14 cellular contexts compared by ENCODE assay signal in genomic region chr15:96737408-96737807, GRCh38.
"Had no signal": no experiment of that assay in that cellular context is flagged by ENCODE, and none has a peak within 500 bp of the region (broad histone marks: within the 10 kb centered on the region; RNA-seq: fewer than 3 reads in every experiment).

No MANE protein-coding gene starts in this region.

- DNase-seq: activated CD4-positive, alpha-beta T cell treated with anti-CD3 and anti-CD28 coated beads for 36 hours; activated CD4-positive, alpha-beta T cell treated with anti-CD3 and anti-CD28 coated beads, Interleukin-2, amount 50 U/mL, for 48 hours; activated naive CD4-positive, alpha-beta T cell; activated naive CD8-positive, alpha-beta T cell treated with anti-CD3 and anti-CD28 coated beads, Interleukin-2, amount 10 ng/mL, durations not matched to agents 7 days and 5 days; activated T-cell treated with anti-CD3 and anti-CD28 coated beads, Interleukin-2, amount 50 U/mL, for 1 hour; body of pancreas; caudate nucleus; dorsolateral prefrontal cortex; immature natural killer cell; lower lobe of right lung; naive thymus-derived CD8-positive, alpha-beta T cell; stimulated activated CD4-positive, alpha-beta T cell treated with anti-CD3 and anti-CD28 coated beads, Interleukin-2, amount 100 ng/mL, for 24 hours; T1000 had no signal

- ATAC-seq: activated CD4-positive, alpha-beta T cell treated with anti-CD3 and anti-CD28 coated beads for 36 hours; activated T-helper 17 cell treated with anti-CD3 and anti-CD28 coated beads, Interleukin-2, amount 50 U/mL, for 72 hours; body of pancreas; naive thymus-derived CD8-positive, alpha-beta T cell had no signal
